Comparison of ENCODE assay signal across 16 cellular contexts in the genomic region with DNA sequence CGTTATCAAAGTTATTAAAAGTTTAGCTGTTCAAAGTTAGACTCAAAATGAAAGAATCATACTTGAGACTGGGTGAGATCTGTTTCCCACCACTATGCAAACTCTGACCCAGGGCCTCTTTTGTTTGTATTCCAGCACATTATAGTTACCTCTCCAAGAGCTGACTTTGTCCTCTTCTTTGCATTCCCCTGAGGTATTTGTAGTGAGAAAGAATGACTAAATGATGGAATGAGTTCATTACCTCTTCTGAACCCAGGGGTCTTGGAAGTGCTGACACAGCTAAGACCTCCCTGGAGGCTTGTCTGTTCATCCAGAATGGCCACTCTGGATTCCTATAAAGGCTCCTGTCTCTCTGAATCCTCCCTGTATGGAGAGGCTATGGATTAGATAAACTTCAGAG.
"Had no signal": no experiment of that assay in that cellular context is flagged by ENCODE, and none has a peak within 500 bp of the region (broad histone marks: within the 10 kb centered on the region; RNA-seq: fewer than 3 reads in every experiment).

No MANE protein-coding gene starts in this region.

- ATAC-seq: left ventricle myocardium superior; lower lobe of right lung; natural killer cell; sciatic nerve; stimulated activated effector memory CD8-positive, alpha-beta T cell treated with anti-CD3 and anti-CD28 coated beads, Interleukin-12 subunit alpha, Interleukin-12 subunit beta, amount 100 ng/mL, for 72 hours had no signal

- H3K4me1 ChIP-seq: lower lobe of right lung had no signal

- H3K27ac ChIP-seq: lower lobe of right lung, ovary, stomach, testis, tibial artery had no signal

- H3K9me3 ChIP-seq: lower lobe of right lung, ovary, stomach, testis, tibial artery had no signal

- H3K36me3 ChIP-seq: lower lobe of right lung, ovary, tibial artery had no signal

- H3K27me3 ChIP-seq: ovary, stomach, testis, tibial artery had no signal

- H3K9me3 Mint-ChIP-seq: natural killer cell; stimulated activated effector memory CD8-positive, alpha-beta T cell treated with anti-CD3 and anti-CD28 coated beads, Interleukin-12 subunit alpha, Interleukin-12 subunit beta, amount 100 ng/mL, for 72 hours had no signal

- DNase-seq: cortex of kidney; left ventricle myocardium superior; lower lobe of right lung; natural killer cell; occipital lobe; ovary; posterior cingulate gyrus; stimulated activated CD4-positive, alpha-beta T cell treated with anti-CD3 and anti-CD28 coated beads, Interleukin-2, amount 100 ng/mL, for 24 hours; stimulated activated CD4-positive, alpha-beta T cell treated with anti-CD3 and anti-CD28 coated beads, Interleukin-4, amount 100 ng/mL, for 24 hours; stimulated activated naive CD4-positive, alpha-beta T cell treated with Interleukin-2 at 50 U/mL for 16 hours; stomach; testis; tibial artery had no signal

- H3K4me3 ChIP-seq: lower lobe of right lung, ovary, stomach, testis, tibial artery had no signal

- H3K27me3 Mint-ChIP-seq: type B pancreatic cell had no signal

- H3K27ac Mint-ChIP-seq: natural killer cell; stimulated activated effector memory CD8-positive, alpha-beta T cell treated with anti-CD3 and anti-CD28 coated beads, Interleukin-12 subunit alpha, Interleukin-12 subunit beta, amount 100 ng/mL, for 72 hours; type B pancreatic cell had no signal

- H3K36me3 Mint-ChIP-seq: stimulated activated effector memory CD8-positive, alpha-beta T cell treated with anti-CD3 and anti-CD28 coated beads, Interleukin-12 subunit alpha, Interleukin-12 subunit beta, amount 100 ng/mL, for 72 hours; type B pancreatic cell had no signal

- H3K4me3 Mint-ChIP-seq: natural killer cell; stimulated activated effector memory CD8-positive, alpha-beta T cell treated with anti-CD3 and anti-CD28 coated beads, Interleukin-12 subunit alpha, Interleukin-12 subunit beta, amount 100 ng/mL, for 72 hours; type B pancreatic cell had no signal
